In genomic region chr10:84363434-84363833, GRCh38 we compare ENCODE assay signal across 33 cellular contexts. TPM values are rescaled to one million over a fixed set of nuclear protein-coding genes. Genes with fewer than 3 reads are reported as not detected.
DNase-seq lines count a peak whose midpoint lies in the region; ATAC-seq and TF ChIP-seq lines count a peak whose summit lies in the region.
"Had no signal": no experiment of that assay in that cellular context is flagged by ENCODE, and none has a peak within 500 bp of the region (broad histone marks: within the 10 kb centered on the region; RNA-seq: fewer than 3 reads in every experiment).

No MANE protein-coding gene starts in this region.

- H3K36me3 ChIP-seq in tibial artery = no peaks in the 10 kb centered on the region
- H3K36me3 ChIP-seq: brain microvascular endothelial cell, esophagus squamous epithelium, heart left ventricle, lower lobe of right lung, sigmoid colon, upper lobe of right lung had no signal

- CTCF ChIA-PET in activated CD8-positive, alpha-beta memory T cell treated with anti-CD3 and anti-CD28 coated beads, Interleukin-2, amount 10 ng/mL, durations not matched to agents 7 days and 5 days (lab: Charles Lee) = interaction anchor here (0.7 to 4.8 kb wide), 4 partner anchors 11 to 492 kb away, joined by 3 to 32 read pairs (median 6); no protein-coding TSS in a partner anchor

- H3K4me3 ChIP-seq in tibial artery = no peak overlapping the region
- H3K4me3 ChIP-seq: esophagus squamous epithelium, heart left ventricle, lower lobe of right lung, psoas muscle, sigmoid colon, upper lobe of right lung had no signal

- no peak for TF ChIP-seq CTCF in tibial artery (IDR thresholded peaks at IDR 0.05)
- TF ChIP-seq CTCF in GM20000 (IDR thresholded peaks at IDR 0.05; ENCODE audit: extremely low read depth, missing control alignments) = no peak

- POLR2A ChIA-PET in activated naive CD8-positive, alpha-beta T cell treated with anti-CD3 and anti-CD28 coated beads, Interleukin-2, amount 10 ng/mL, durations not matched to agents 7 days and 5 days (lab: Charles Lee) = no interaction called here

- no peaks in the 10 kb centered on the region for H3K9me3 Mint-ChIP-seq in activated CD8-positive, alpha-beta memory T cell treated with anti-CD3 and anti-CD28 coated beads, Interleukin-2, amount 10 ng/mL, durations not matched to agents 7 days and 5 days (ENCODE audit: low read depth)
- H3K9me3 Mint-ChIP-seq in activated naive CD8-positive, alpha-beta T cell treated with anti-CD3 and anti-CD28 coated beads, Interleukin-2, amount 10 ng/mL, durations not matched to agents 7 days and 5 days = no peaks in the 10 kb centered on the region
- H3K9me3 Mint-ChIP-seq in stimulated activated effector memory CD8-positive, alpha-beta T cell treated with anti-CD3 and anti-CD28 coated beads, Interleukin-12 subunit alpha, Interleukin-12 subunit beta, amount 100 ng/mL, for 72 hours = no peaks in the 10 kb centered on the region
- H3K9me3 Mint-ChIP-seq: activated B cell treated with CpG ODN at 0.5 μM for 24 hours, H9, naive B cell had no signal

- H3K36me3 Mint-ChIP-seq in activated CD8-positive, alpha-beta memory T cell treated with anti-CD3 and anti-CD28 coated beads, Interleukin-2, amount 10 ng/mL, durations not matched to agents 7 days and 5 days = peaks cover 21% of the 10 kb centered on the region
- H3K36me3 Mint-ChIP-seq in activated naive CD8-positive, alpha-beta T cell treated with anti-CD3 and anti-CD28 coated beads, Interleukin-2, amount 10 ng/mL, durations not matched to agents 7 days and 5 days = peaks cover 25% of the 10 kb centered on the region
- H3K36me3 Mint-ChIP-seq in stimulated activated effector memory CD8-positive, alpha-beta T cell treated with anti-CD3 and anti-CD28 coated beads, Interleukin-12 subunit alpha, Interleukin-12 subunit beta, amount 100 ng/mL, for 72 hours = no peaks in the 10 kb centered on the region

- H3K27me3 Mint-ChIP-seq in activated CD8-positive, alpha-beta memory T cell treated with anti-CD3 and anti-CD28 coated beads, Interleukin-2, amount 10 ng/mL, durations not matched to agents 7 days and 5 days = no peaks in the 10 kb centered on the region
- no peaks in the 10 kb centered on the region for H3K27me3 Mint-ChIP-seq in activated naive CD8-positive, alpha-beta T cell treated with anti-CD3 and anti-CD28 coated beads, Interleukin-2, amount 10 ng/mL, durations not matched to agents 7 days and 5 days
- H3K27me3 Mint-ChIP-seq: activated B cell treated with CpG ODN at 0.5 μM for 24 hours, naive B cell had no signal

- H3K4me3 Mint-ChIP-seq in activated CD8-positive, alpha-beta memory T cell treated with anti-CD3 and anti-CD28 coated beads, Interleukin-2, amount 10 ng/mL, durations not matched to agents 7 days and 5 days = no peak overlapping the region
- H3K4me3 Mint-ChIP-seq in activated naive CD8-positive, alpha-beta T cell treated with anti-CD3 and anti-CD28 coated beads, Interleukin-2, amount 10 ng/mL, durations not matched to agents 7 days and 5 days = peak overlapping the region; percentile 38
- H3K4me3 Mint-ChIP-seq in stimulated activated effector memory CD8-positive, alpha-beta T cell treated with anti-CD3 and anti-CD28 coated beads, Interleukin-12 subunit alpha, Interleukin-12 subunit beta, amount 100 ng/mL, for 72 hours = no peak overlapping the region
- H3K4me3 Mint-ChIP-seq: activated B cell treated with CpG ODN at 0.5 μM for 24 hours, H9, naive B cell had no signal

- H3K27ac Mint-ChIP-seq in activated CD8-positive, alpha-beta memory T cell treated with anti-CD3 and anti-CD28 coated beads, Interleukin-2, amount 10 ng/mL, durations not matched to agents 7 days and 5 days = peak overlapping the region; percentile 49
- H3K27ac Mint-ChIP-seq in activated naive CD8-positive, alpha-beta T cell treated with anti-CD3 and anti-CD28 coated beads, Interleukin-2, amount 10 ng/mL, durations not matched to agents 7 days and 5 days = no peak overlapping the region
- peak overlapping the region; percentile 52 for H3K27ac Mint-ChIP-seq in stimulated activated effector memory CD8-positive, alpha-beta T cell treated with anti-CD3 and anti-CD28 coated beads, Interleukin-12 subunit alpha, Interleukin-12 subunit beta, amount 100 ng/mL, for 72 hours
- H3K27ac Mint-ChIP-seq: activated B cell treated with CpG ODN at 0.5 μM for 24 hours, H9 had no signal

- ATAC-seq in activated CD8-positive, alpha-beta memory T cell treated with anti-CD3 and anti-CD28 coated beads, Interleukin-2, amount 10 ng/mL, durations not matched to agents 7 days and 5 days = no peak
- ATAC-seq in GM19351 (IDR thresholded peaks at IDR 0.05; ENCODE audit: unreplicated experiment) (peak; percentile 53), GM19467 (IDR thresholded peaks at IDR 0.05; ENCODE audit: unreplicated experiment) (no peak)
- ATAC-seq in activated naive CD8-positive, alpha-beta T cell treated with anti-CD3 and anti-CD28 coated beads, Interleukin-2, amount 10 ng/mL, durations not matched to agents 7 days and 5 days (ENCODE audit: low read depth) = no peak
- peak; percentile 36 for ATAC-seq in stimulated activated effector memory CD8-positive, alpha-beta T cell treated with anti-CD3 and anti-CD28 coated beads, Interleukin-12 subunit alpha, Interleukin-12 subunit beta, amount 100 ng/mL, for 72 hours
- ATAC-seq: foreskin keratinocyte, heart left ventricle, lower lobe of right lung, psoas muscle, upper lobe of right lung had no signal

- peaks cover 48% of the 10 kb centered on the region for H3K4me1 Mint-ChIP-seq in activated CD8-positive, alpha-beta memory T cell treated with anti-CD3 and anti-CD28 coated beads, Interleukin-2, amount 10 ng/mL, durations not matched to agents 7 days and 5 days
- peaks cover 32% of the 10 kb centered on the region for H3K4me1 Mint-ChIP-seq in activated naive CD8-positive, alpha-beta T cell treated with anti-CD3 and anti-CD28 coated beads, Interleukin-2, amount 10 ng/mL, durations not matched to agents 7 days and 5 days
- peaks cover 62% of the 10 kb centered on the region for H3K4me1 Mint-ChIP-seq in stimulated activated effector memory CD8-positive, alpha-beta T cell treated with anti-CD3 and anti-CD28 coated beads, Interleukin-12 subunit alpha, Interleukin-12 subunit beta, amount 100 ng/mL, for 72 hours

- no peak overlapping the region for H3K27ac ChIP-seq in tibial artery
- H3K27ac ChIP-seq: brain microvascular endothelial cell, esophagus squamous epithelium, foreskin keratinocyte, heart left ventricle, HL-60, lower lobe of right lung, psoas muscle, sigmoid colon, upper lobe of right lung had no signal

- H3K9me3 ChIP-seq in tibial artery = no peaks in the 10 kb centered on the region
- H3K9me3 ChIP-seq: esophagus squamous epithelium, heart left ventricle, lower lobe of right lung, psoas muscle, sigmoid colon, upper lobe of right lung had no signal

- intact Hi-C loops in tibial artery (cut with DNase I; ENCODE audit: low total_unique reads) = no loop called here

- no peak for DNase-seq in activated CD8-positive, alpha-beta memory T cell treated with anti-CD3 and anti-CD28 coated beads, Interleukin-2, amount 10 ng/mL, durations not matched to agents 7 days and 5 days
- no peak for DNase-seq in activated CD8-positive, alpha-beta memory T cell treated with anti-CD3 and anti-CD28 coated beads for 24 hours
- no peak for DNase-seq in activated naive CD8-positive, alpha-beta T cell treated with anti-CD3 and anti-CD28 coated beads, Interleukin-2, amount 10 ng/mL, durations not matched to agents 7 days and 5 days
- no peak for DNase-seq in stimulated activated effector memory CD8-positive, alpha-beta T cell treated with anti-CD3 and anti-CD28 coated beads, Interleukin-12 subunit alpha, Interleukin-12 subunit beta, amount 100 ng/mL, for 72 hours (ENCODE audit: low spot score in 2 of 2)
- no peak for DNase-seq in tibial artery
- DNase-seq in GM20000 (ENCODE audit: low spot score) = no peak
- DNase-seq: activated B cell treated with CpG ODN at 0.5 μM for 24 hours; activated CD4-positive, alpha-beta T cell treated with anti-CD3 and anti-CD28 coated beads, Interleukin-2, amount 50 U/mL, for 4 hours; activated effector memory CD4-positive, alpha-beta T cell treated with Interleukin-2 at 50 U/mL for 16 hours; amniotic stem cell; brain microvascular endothelial cell; DMS 273 treated with DMSO at 0.1 percent for 48 hours; esophagus squamous epithelium; foreskin keratinocyte; H9; heart left ventricle; KG1; lower lobe of right lung; midbrain; naive B cell; NCI-H1105 treated with DMSO at 0.1 percent for 48 hours; NCI-H187 treated with DMSO at 0.1 percent for 48 hours; NCI-H2171; NCI-H510A treated with DMSO at 0.1 percent for 48 hours; occipital lobe; psoas muscle; sigmoid colon; stimulated activated CD4-positive, alpha-beta T cell treated with anti-CD3 and anti-CD28 coated beads, Interleukin-4, amount 100 ng/mL, for 1 hour; substantia nigra; upper lobe of right lung had no signal

- H3K27me3 ChIP-seq in tibial artery = no peaks in the 10 kb centered on the region
- H3K27me3 ChIP-seq: brain microvascular endothelial cell, esophagus squamous epithelium, foreskin keratinocyte, heart left ventricle, sigmoid colon, upper lobe of right lung had no signal

- H3K4me1 ChIP-seq in tibial artery = peaks cover 0 to 53% (median 11%) of the 10 kb centered on the region in 4 donors

RNA-seq across cellular contexts. Expression of gene CCSER2, which starts 35.0 kb away (rescaled TPM):
- total RNA-seq in activated CD8-positive, alpha-beta memory T cell treated with anti-CD3 and anti-CD28 coated beads, Interleukin-2, amount 10 ng/mL, durations not matched to agents 7 days and 5 days = 10 to 100 TPM; 52.7 to 80.3 TPM
- total RNA-seq in activated naive CD8-positive, alpha-beta T cell treated with anti-CD3 and anti-CD28 coated beads, Interleukin-2, amount 10 ng/mL, durations not matched to agents 7 days and 5 days = 10 to 100 TPM; 92.7 to 98.0 TPM

Comparison
In these comparisons a context has a peak if more than half of its experiments do, and no peak if none do; other contexts are left out.
1. ATAC-seq: peak in GM19351 (single experiment) and stimulated activated effector memory CD8-positive, alpha-beta T cell treated with anti-CD3 and anti-CD28 coated beads, Interleukin-12 subunit alpha, Interleukin-12 subunit beta, amount 100 ng/mL, for 72 hours (single experiment); none in activated CD8-positive, alpha-beta memory T cell treated with anti-CD3 and anti-CD28 coated beads, Interleukin-2, amount 10 ng/mL, durations not matched to agents 7 days and 5 days (single experiment), activated naive CD8-positive, alpha-beta T cell treated with anti-CD3 and anti-CD28 coated beads, Interleukin-2, amount 10 ng/mL, durations not matched to agents 7 days and 5 days (single experiment) and GM19467 (single experiment).